19 cellular contexts compared by ENCODE assay signal in genomic region chr6:82882363-82883033, GRCh38.
"Had no signal": no experiment of that assay in that cellular context is flagged by ENCODE, and none has a peak within 500 bp of the region (broad histone marks: within the 10 kb centered on the region; RNA-seq: fewer than 3 reads in every experiment).

No MANE protein-coding gene starts in this region.

- H2AFZ ChIP-seq: hepatocyte had no signal

- DNase-seq: activated CD4-positive, alpha-beta T cell treated with anti-CD3 and anti-CD28 coated beads, Interleukin-2, amount 10 ng/mL, durations not matched to agents 24 days and 14 days; activated CD4-positive, CD25-positive, alpha-beta regulatory T cell; activated CD8-positive, alpha-beta memory T cell treated with anti-CD3 and anti-CD28 coated beads, Interleukin-2, amount 50 U/mL, for 48 hours; activated gamma-delta T cell treated with Interleukin-2 at 50 U/mL for 16 hours; amygdala; body of pancreas; caudate nucleus; islet precursor cell; left lung; natural killer cell; ovary; stimulated activated CD4-positive, alpha-beta T cell treated with anti-CD3 and anti-CD28 coated beads, Interleukin-1b, Interleukin-23, amount 100 ng/mL, for 48 hours; stomach; T-helper 2 cell; uterus had no signal

- ATAC-seq: body of pancreas, esophagus mucosa, left lung, natural killer cell, sciatic nerve had no signal

- H3K4me1 ChIP-seq: body of pancreas, left lung, stomach, uterus had no signal

- H3K36me3 ChIP-seq: left lung, ovary, stomach, thoracic aorta, uterus had no signal

- H3K27me3 ChIP-seq: body of pancreas, hepatocyte, left lung, ovary, stomach, uterus had no signal

- H3K9me3 ChIP-seq: body of pancreas, left lung, ovary, stomach, thoracic aorta, uterus had no signal

- H3K4me3 ChIP-seq: body of pancreas, hepatocyte, left lung, ovary, stomach, thoracic aorta, uterus had no signal

- H3K4me2 ChIP-seq: hepatocyte had no signal

- H3K27ac ChIP-seq: body of pancreas, hepatocyte, left lung, ovary, stomach, thoracic aorta, uterus had no signal
